ENCODE assay signal across 8 cellular contexts in the genomic region with DNA sequence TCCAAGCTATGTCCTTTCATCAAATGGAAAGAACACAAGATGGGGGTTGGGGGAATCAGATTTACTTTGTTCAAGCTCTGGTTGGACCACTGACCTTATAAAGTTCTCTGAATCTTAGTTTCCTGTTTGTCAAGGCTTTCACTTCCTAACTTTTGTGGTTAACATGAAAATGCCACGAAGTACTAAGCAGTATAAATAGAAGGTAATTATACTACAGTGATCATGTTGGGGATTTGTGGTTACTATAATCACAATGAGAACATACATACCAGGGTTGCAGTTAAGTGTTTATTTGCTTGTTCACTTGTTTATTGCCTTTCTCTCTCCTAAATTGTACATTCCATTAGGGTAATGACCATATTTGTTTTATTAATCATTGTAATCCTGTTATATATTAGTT. TPM values are rescaled to one million over a fixed set of nuclear protein-coding genes. Genes with fewer than 3 reads are reported as not detected.
DNase-seq lines count a peak whose midpoint lies in the region; ATAC-seq and TF ChIP-seq lines count a peak whose summit lies in the region.

No MANE protein-coding gene starts in this region.

- ATAC-seq in GM23338, result no peak

- H3F3A ChIP-seq in GM23338 (replicated peaks; ENCODE audit: low read depth), result no peaks in the 10 kb centered on the region

- DNase-seq in GM06990 (ENCODE audit: extremely low read depth, insufficient read length) (peak; percentile 64), GM23338 (ENCODE audit: low spot score) (no peak), LoVo (ENCODE audit: low spot score) (peak; percentile 53), fibroblast of mammary gland (ENCODE audit: low read depth) (peak; percentile 49), DMS79 (lab: John Stamatoyannopoulos, UW) (no peak), NCI-H69 (lab: John Stamatoyannopoulos, UW) (no peak)
- DNase-seq in stimulated activated naive CD4-positive, alpha-beta T cell (lab: John Stamatoyannopoulos, UW), result no peak
- DNase-seq in activated CD4-positive, alpha-beta T cell treated with anti-CD3 and anti-CD28 coated beads, Interleukin-2, amount 50 U/mL, for 48 hours, result no peak

- H3K9me3 Mint-ChIP-seq in GM23338, result no peaks in the 10 kb centered on the region

- H3K27me3 Mint-ChIP-seq in GM23338 (ENCODE audit: insufficient read depth, low read depth, poor library complexity), result peaks cover 4% of the 10 kb centered on the region

- H3K36me3 Mint-ChIP-seq in GM23338 (ENCODE audit: low read depth), result no peaks in the 10 kb centered on the region

- H3K4me3 ChIP-seq in GM06990 (replicated peaks; ENCODE audit: low read depth, low read length) (no peak overlapping the region), GM23338 (no peak overlapping the region), fibroblast of mammary gland (ENCODE audit: control insufficient read depth, low read depth, low read length) (no peak overlapping the region)

- H3K27me3 ChIP-seq in GM06990 (replicated peaks; ENCODE audit: control insufficient read depth, insufficient read depth, low read length) (no peaks in the 10 kb centered on the region), GM23338 (ENCODE audit: insufficient read depth) (no peaks in the 10 kb centered on the region)

- no peak overlapping the region for H3K4me3 Mint-ChIP-seq in GM23338

- no peak overlapping the region for H3K27ac Mint-ChIP-seq in GM23338

- no peak overlapping the region; the same call in 1 of the 2 replicates for H3K4me2 ChIP-seq in GM23338

- H4K20me1 ChIP-seq in GM23338 (replicated peaks; ENCODE audit: insufficient read depth), result no peaks in the 10 kb centered on the region

- H3K36me3 ChIP-seq in GM06990 (ENCODE audit: control insufficient read depth, insufficient read depth, low read length) (no peaks in the 10 kb centered on the region), GM23338 (ENCODE audit: insufficient read depth) (no peaks in the 10 kb centered on the region)

- H3K4me1 Mint-ChIP-seq in GM23338, result peaks cover 13% of the 10 kb centered on the region

- no peak overlapping the region for H3K27ac ChIP-seq in GM23338 (ENCODE audit: low read depth)

- H3K9me2 ChIP-seq in GM23338 (ENCODE audit: insufficient read depth), result no peaks in the 10 kb centered on the region

- H2AFZ ChIP-seq in GM23338, result peak overlapping the region; percentile 72; the same call in 1 of the 2 replicates

- no peaks in the 10 kb centered on the region for H3K79me2 ChIP-seq in GM23338 (replicated peaks; ENCODE audit: insufficient read depth)

- TF ChIP-seq CTCF in GM06990 (IDR thresholded peaks at IDR 0.05; ENCODE audit: insufficient read depth, low read length, poor library complexity, severe bottlenecking), result no peak
- no peak for TF ChIP-seq CTCF in GM23338 (conservative IDR thresholded peaks at IDR 0.05; ENCODE audit: low read depth in 2 of 2)
- TF ChIP-seq CTCF in fibroblast of mammary gland (conservative IDR thresholded peaks at IDR 0.05; ENCODE audit: control insufficient read depth, insufficient read depth, low read depth, low read length), result no peak

- H3K4me1 ChIP-seq in GM23338 (ENCODE audit: insufficient read depth), result peaks cover 9% of the 10 kb centered on the region

TF ChIP-seq in GM23338, 12 proteins besides CTCF, POLR2A, EP300 and RAD21:
- TF ChIP-seq ZNF331 (CRISPR knock-in tag; IDR thresholded peaks at IDR 0.05; ENCODE audit: low read depth) (no peak), CREB1 (CRISPR knock-in tag; IDR thresholded peaks at IDR 0.05; ENCODE audit: low read depth) (no peak), POLR2AphosphoS5 (IDR thresholded peaks at IDR 0.05; ENCODE audit: low read depth) (no peak), ZNF114 (CRISPR knock-in tag; IDR thresholded peaks at IDR 0.05) (no peak)
- TF ChIP-seq, protein P1, sequence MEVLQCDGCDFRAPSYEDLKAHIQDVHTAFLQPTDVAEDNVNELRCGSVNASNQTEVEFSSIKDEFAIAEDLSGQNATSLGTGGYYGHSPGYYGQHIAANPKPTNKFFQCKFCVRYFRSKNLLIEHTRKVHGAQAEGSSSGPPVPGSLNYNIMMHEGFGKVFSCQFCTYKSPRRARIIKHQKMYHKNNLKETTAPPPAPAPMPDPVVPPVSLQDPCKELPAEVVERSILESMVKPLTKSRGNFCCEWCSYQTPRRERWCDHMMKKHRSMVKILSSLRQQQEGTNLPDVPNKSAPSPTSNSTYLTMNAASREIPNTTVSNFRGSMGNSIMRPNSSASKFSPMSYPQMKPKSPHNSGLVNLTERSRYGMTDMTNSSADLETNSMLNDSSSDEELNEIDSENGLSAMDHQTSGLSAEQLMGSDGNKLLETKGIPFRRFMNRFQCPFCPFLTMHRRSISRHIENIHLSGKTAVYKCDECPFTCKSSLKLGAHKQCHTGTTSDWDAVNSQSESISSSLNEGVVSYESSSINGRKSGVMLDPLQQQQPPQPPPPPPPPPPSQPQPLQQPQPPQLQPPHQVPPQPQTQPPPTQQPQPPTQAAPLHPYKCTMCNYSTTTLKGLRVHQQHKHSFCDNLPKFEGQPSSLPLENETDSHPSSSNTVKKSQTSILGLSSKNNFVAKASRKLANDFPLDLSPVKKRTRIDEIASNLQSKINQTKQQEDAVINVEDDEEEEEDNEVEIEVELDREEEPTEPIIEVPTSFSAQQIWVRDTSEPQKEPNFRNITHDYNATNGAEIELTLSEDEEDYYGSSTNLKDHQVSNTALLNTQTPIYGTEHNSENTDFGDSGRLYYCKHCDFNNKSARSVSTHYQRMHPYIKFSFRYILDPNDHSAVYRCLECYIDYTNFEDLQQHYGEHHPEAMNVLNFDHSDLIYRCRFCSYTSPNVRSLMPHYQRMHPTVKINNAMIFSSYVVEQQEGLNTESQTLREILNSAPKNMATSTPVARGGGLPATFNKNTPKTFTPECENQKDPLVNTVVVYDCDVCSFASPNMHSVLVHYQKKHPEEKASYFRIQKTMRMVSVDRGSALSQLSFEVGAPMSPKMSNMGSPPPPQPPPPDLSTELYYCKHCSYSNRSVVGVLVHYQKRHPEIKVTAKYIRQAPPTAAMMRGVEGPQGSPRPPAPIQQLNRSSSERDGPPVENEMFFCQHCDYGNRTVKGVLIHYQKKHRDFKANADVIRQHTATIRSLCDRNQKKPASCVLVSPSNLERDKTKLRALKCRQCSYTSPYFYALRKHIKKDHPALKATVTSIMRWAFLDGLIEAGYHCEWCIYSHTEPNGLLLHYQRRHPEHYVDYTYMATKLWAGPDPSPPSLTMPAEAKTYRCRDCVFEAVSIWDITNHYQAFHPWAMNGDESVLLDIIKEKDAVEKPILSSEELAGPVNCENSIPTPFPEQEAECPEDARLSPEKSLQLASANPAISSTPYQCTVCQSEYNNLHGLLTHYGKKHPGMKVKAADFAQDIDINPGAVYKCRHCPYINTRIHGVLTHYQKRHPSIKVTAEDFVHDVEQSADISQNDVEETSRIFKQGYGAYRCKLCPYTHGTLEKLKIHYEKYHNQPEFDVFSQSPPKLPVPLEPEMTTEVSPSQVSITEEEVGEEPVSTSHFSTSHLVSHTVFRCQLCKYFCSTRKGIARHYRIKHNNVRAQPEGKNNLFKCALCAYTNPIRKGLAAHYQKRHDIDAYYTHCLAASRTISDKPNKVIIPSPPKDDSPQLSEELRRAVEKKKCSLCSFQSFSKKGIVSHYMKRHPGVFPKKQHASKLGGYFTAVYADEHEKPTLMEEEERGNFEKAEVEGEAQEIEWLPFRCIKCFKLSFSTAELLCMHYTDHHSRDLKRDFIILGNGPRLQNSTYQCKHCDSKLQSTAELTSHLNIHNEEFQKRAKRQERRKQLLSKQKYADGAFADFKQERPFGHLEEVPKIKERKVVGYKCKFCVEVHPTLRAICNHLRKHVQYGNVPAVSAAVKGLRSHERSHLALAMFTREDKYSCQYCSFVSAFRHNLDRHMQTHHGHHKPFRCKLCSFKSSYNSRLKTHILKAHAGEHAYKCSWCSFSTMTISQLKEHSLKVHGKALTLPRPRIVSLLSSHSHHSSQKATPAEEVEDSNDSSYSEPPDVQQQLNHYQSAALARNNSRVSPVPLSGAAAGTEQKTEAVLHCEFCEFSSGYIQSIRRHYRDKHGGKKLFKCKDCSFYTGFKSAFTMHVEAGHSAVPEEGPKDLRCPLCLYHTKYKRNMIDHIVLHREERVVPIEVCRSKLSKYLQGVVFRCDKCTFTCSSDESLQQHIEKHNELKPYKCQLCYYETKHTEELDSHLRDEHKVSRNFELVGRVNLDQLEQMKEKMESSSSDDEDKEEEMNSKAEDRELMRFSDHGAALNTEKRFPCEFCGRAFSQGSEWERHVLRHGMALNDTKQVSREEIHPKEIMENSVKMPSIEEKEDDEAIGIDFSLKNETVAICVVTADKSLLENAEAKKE (CRISPR knock-in tag; IDR thresholded peaks at IDR 0.05), result no peak

RNA-seq across cellular contexts. Expression of a gene that starts 53.2 kb away (rescaled TPM):
- total RNA-seq in GM23338 (2014; rRNA removed; shearing (Covaris generic)), result 62.8 and 67.2 TPM in 2 replicates
- 103 and 110 TPM in 2 replicates for polyA plus RNA-seq in GM23338 (2016; fragmentation: Nextera tagmentation; extraction: Ambion mirVana)

Comparison
In these comparisons a context has a peak if more than half of its experiments do, and no peak if none do; other contexts are left out.
1. DNase-seq: peak in GM06990 (single experiment), LoVo (single experiment) and fibroblast of mammary gland (single experiment); none in GM23338 (single experiment), DMS79 (single experiment), stimulated activated naive CD4-positive, alpha-beta T cell (0 of 6), NCI-H69 (single experiment) and activated CD4-positive, alpha-beta T cell treated with anti-CD3 and anti-CD28 coated beads, Interleukin-2, amount 50 U/mL, for 48 hours (0 of 2).